Comparison of ENCODE assay signal across 8 cellular contexts in genomic region chr17:46818319-46818928, GRCh38. TPM values are rescaled to one million over a fixed set of nuclear protein-coding genes. Genes with fewer than 3 reads are reported as not detected.
A peak's percentile ranks its signal among the peaks of the same experiment; 100 is the strongest.
DNase-seq lines count a peak whose midpoint lies in the region; ATAC-seq and TF ChIP-seq lines count a peak whose summit lies in the region.

WNT3 (minus strand) TSS chr17:46818692; CDS start chr17:46818597, 95 bp downstream.

- ATAC-seq in lung (ENCODE audit: insufficient read depth, low FRiP score) (no peak), HG02870 (IDR thresholded peaks at IDR 0.05; ENCODE audit: unreplicated experiment) (no peak), HG03135 (IDR thresholded peaks at IDR 0.05; ENCODE audit: unreplicated experiment) (no peak)

- H3K27me3 ChIP-seq in lung (ENCODE audit: control insufficient read depth, insufficient read depth), result peaks cover 8% of the 10 kb centered on the region

- H3K4me3 ChIP-seq in SK-N-MC, result peak within 1 kb of the TSS; percentile 28; the same call in 1 of the 2 replicates
- peak within 1 kb of the TSS; percentile 24 for H3K4me3 ChIP-seq in astrocyte of the cerebellum (ENCODE audit: low read depth, low read length)
- peak within 1 kb of the TSS; percentile 5 for H3K4me3 ChIP-seq in lung

- H3K4me1 ChIP-seq in lung (ENCODE audit: control insufficient read depth in 2 of 2, insufficient read depth in 2 of 2, low read length in 2 of 2), result peaks cover 0 to 15% of the 10 kb centered on the region in 2 donors

- H3K9me3 ChIP-seq in SK-N-MC (ENCODE audit: low read depth, low read length) (no peaks in the 10 kb centered on the region), lung (ENCODE audit: control insufficient read depth in 2 of 2, insufficient read depth in 1 of 2, low read length in 1 of 2) (peaks cover 0 to 5% of the 10 kb centered on the region in 2 donors)

- DNase-seq in GM13977 (ENCODE audit: low spot score), result peak; percentile 85
- DNase-seq in SK-N-MC (ENCODE audit: low read depth, low spot score), result no peak
- no peak for DNase-seq in astrocyte of the cerebellum (ENCODE audit: low read depth)
- DNase-seq in lung (ENCODE audit: low spot score), result no peak
- DNase-seq in stimulated activated CD8-positive, alpha-beta memory T cell treated with anti-CD3 and anti-CD28 coated beads, Interleukin-7, amount 100 ng/mL, for 4 hours (ENCODE audit: low read depth in 2 of 2), result peak; percentile 38 to 51
- DNase-seq in cortex of kidney (lab: John Stamatoyannopoulos, UW), result no peak

- H3K36me3 ChIP-seq in SK-N-MC (ENCODE audit: insufficient read depth, low read length) (no peaks in the 10 kb centered on the region), lung (ENCODE audit: control insufficient read depth in 2 of 2, insufficient read depth in 2 of 2, low read length in 2 of 2) (no peaks in the 10 kb centered on the region)

- TF ChIP-seq CTCF in GM13977 (IDR thresholded peaks at IDR 0.05; ENCODE audit: extremely low read depth, insufficient read depth, missing control alignments) (no peak), astrocyte of the cerebellum (IDR thresholded peaks at IDR 0.05; ENCODE audit: low read depth, low read length, missing control alignments) (no peak), lung (IDR thresholded peaks at IDR 0.05; ENCODE audit: control extremely low read depth, extremely low read depth) (no peak)

- 1 to 2% methylated on average over 34 to 47 of the region's 47 CpGs for WGBS in lung, 2 donors

- H3K27ac ChIP-seq in SK-N-MC, result no peak within 1 kb of the TSS
- no peak within 1 kb of the TSS for H3K27ac ChIP-seq in lung (ENCODE audit: low read depth in 1 of 2, low read length in 1 of 2)

- in situ Hi-C loops in GM13977 (cut with MboI; ENCODE audit: low pct_unique_long_range_greater_than_20kb, low sequenced_read_pairs, unreplicated experiment), result loop anchor here (25.0 kb wide), 1 partner anchor 106 kb away; no protein-coding TSS in a partner anchor
- in situ Hi-C loops in astrocyte of the cerebellum (cut with HindIII; ENCODE audit: low sequenced_read_pairs), result no loop called here

- H3K9ac ChIP-seq in SK-N-MC (ENCODE audit: insufficient read length), result no peak within 1 kb of the TSS

RNA-seq across cellular contexts. Expression of gene WNT3, which starts in this region (rescaled TPM):
- 1 to 10 TPM in 1 of 2 donors, under 1 TPM in 1; 0.74 to 2.9 TPM for total RNA-seq in lung
- polyA plus RNA-seq in lung, result 1 to 10 TPM; 1.2 to 1.6 TPM

Comparison
In these comparisons a context has a peak if more than half of its experiments do, and no peak if none do; other contexts are left out.
1. DNase-seq: peak in GM13977 (single experiment) and stimulated activated CD8-positive, alpha-beta memory T cell treated with anti-CD3 and anti-CD28 coated beads, Interleukin-7, amount 100 ng/mL, for 4 hours (2 of 2); none in SK-N-MC (single experiment), astrocyte of the cerebellum (single experiment), lung (single experiment) and cortex of kidney (single experiment).
2. Peak in every context shown above with its lines, with median percentiles within 50 percentile points of each other: H3K4me3 ChIP-seq.